ENCODE assay signal across 8 cellular contexts in the genomic region with DNA sequence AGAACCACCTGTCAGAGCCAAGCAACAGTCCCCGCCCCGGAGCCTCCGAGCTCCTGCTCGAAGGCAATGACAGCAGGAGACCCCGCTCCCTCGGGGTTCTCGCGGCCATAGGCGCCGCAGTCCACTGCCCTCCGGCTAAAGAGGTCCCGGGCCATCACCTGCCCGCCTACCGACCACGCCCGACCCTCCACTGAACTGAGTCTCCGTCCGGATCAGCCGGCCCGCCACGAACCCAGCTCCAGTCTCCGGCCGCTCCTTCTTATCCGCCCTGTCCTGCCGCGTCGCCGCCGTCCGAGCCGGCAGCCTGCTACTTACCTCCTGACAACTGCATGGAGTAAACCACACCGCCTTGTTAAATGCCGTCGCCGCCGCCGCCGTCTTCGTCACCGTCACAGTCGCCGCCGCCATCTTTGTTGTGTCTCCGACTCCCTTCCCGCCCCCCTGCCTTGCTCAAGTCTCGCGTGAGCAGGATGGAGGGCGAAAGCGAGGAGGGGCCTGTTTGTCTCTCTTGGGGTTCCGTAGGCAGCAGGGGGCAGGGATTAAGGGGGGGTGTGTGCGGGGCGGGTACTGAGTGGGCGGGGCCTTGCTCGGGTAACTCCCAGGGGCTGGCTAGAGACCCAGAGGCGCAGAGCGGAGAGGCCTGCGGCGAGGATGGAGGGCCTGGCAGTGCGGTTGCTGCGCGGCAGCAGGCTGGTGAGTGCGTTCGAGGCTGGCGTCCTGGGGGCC. TPM values are rescaled to one million over a fixed set of nuclear protein-coding genes. Genes with fewer than 3 reads are reported as not detected.
A peak's percentile ranks its signal among the peaks of the same experiment; 100 is the strongest.
DNase-seq lines count a peak whose midpoint lies in the region; ATAC-seq, FAIRE-seq and TF ChIP-seq lines count a peak whose summit lies in the region.

A gene (plus strand): TSS at position 628 of the 726 bp plus-strand sequence. CDS start 24 bp downstream, at position 652.
A gene with protein sequence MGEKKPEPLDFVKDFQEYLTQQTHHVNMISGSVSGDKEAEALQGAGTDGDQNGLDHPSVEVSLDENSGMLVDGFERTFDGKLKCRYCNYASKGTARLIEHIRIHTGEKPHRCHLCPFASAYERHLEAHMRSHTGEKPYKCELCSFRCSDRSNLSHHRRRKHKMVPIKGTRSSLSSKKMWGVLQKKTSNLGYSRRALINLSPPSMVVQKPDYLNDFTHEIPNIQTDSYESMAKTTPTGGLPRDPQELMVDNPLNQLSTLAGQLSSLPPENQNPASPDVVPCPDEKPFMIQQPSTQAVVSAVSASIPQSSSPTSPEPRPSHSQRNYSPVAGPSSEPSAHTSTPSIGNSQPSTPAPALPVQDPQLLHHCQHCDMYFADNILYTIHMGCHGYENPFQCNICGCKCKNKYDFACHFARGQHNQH (minus strand): TSS at position 417 of the 726 bp plus-strand sequence. CDS start 10,170 bp downstream, outside the sequence.

- H3K36me3 Mint-ChIP-seq in chondrocyte (ENCODE audit: low read depth): peaks cover 2% of the 10 kb centered on the region

- DNase-seq in BE2C: peak; percentile 94
- DNase-seq in GM19239 (ENCODE audit: insufficient read length, low spot score): peak; percentile 98
- DNase-seq in NCI-H510A treated with DMSO at 0.1 percent for 48 hours (lab: John Stamatoyannopoulos, UW): peak; percentile 91
- peak; percentile 88 to 93 for DNase-seq in activated CD4-positive, alpha-beta T cell treated with anti-CD3 and anti-CD28 coated beads for 24 hours (ENCODE audit: low read depth in 2 of 2)
- peak; percentile 96 for DNase-seq in chondrocyte (ENCODE audit: low spot score)
- DNase-seq in kidney tubule cell (ENCODE audit: low spot score): peak; percentile 97
- DNase-seq in stimulated activated CD4-positive, alpha-beta T cell treated with anti-CD3 and anti-CD28 coated beads, Interleukin-1b, Interleukin-23, amount 100 ng/mL, for 1 hour (ENCODE audit: low read depth in 2 of 2): peak; percentile 86 to 94

- H3K36me3 ChIP-seq in BE2C: no peaks in the 10 kb centered on the region

- peak; percentile 96 for FAIRE-seq in GM19239 (lab: Jason Lieb, UNC)

- H3K27me3 Mint-ChIP-seq in chondrocyte (ENCODE audit: low read depth): no peaks in the 10 kb centered on the region

- H3K4me1 ChIP-seq in BE2C: no peaks in the 10 kb centered on the region

- TF ChIP-seq CTCF in BE2C (IDR thresholded peaks at IDR 0.05; ENCODE audit: low read depth, low read length): no peak
- TF ChIP-seq CTCF in chondrocyte (IDR thresholded peaks at IDR 0.05): no peak

- peak within 1 kb of the TSS; percentile 100 for H3K27ac Mint-ChIP-seq in chondrocyte (ENCODE audit: unreplicated experiment)

- peak within 1 kb of the TSS; percentile 92 for H3K4me3 ChIP-seq in BE2C (ENCODE audit: low read depth, low read length)

- no peaks in the 10 kb centered on the region for H3K27me3 ChIP-seq in BE2C

- H3K9me3 Mint-ChIP-seq in chondrocyte (ENCODE audit: low read depth): no peaks in the 10 kb centered on the region

- peak within 1 kb of the TSS; percentile 96 for H3K4me3 Mint-ChIP-seq in chondrocyte (ENCODE audit: unreplicated experiment)

- peaks cover 24% of the 10 kb centered on the region for H3K4me1 Mint-ChIP-seq in chondrocyte (ENCODE audit: low read depth)

- no peaks in the 10 kb centered on the region for H3K9me3 ChIP-seq in BE2C

- peak; percentile 81 for ATAC-seq in HG03442 (IDR thresholded peaks at IDR 0.05; ENCODE audit: unreplicated experiment)

RNA-seq across cellular contexts. Expression of the first gene that starts in this region (rescaled TPM):
- polyA plus RNA-seq in BE2C (2012; ENCODE audit: insufficient read depth, insufficient read length, low read depth): 3.4 TPM
- total RNA-seq in chondrocyte: 11.8 to 17.6 TPM (median 13.1 TPM) in 3 replicates

RNA-seq across cellular contexts. Expression of the second gene that starts in this region (rescaled TPM):
- polyA plus RNA-seq in BE2C (2012; ENCODE audit: insufficient read depth, insufficient read length, low read depth): 6.9 TPM
- 8.5 to 15.2 TPM (median 9.6 TPM) in 3 replicates for total RNA-seq in chondrocyte

Comparison
In these comparisons a context has a peak if more than half of its experiments do, and no peak if none do; other contexts are left out.
1. Peak in every context shown above with its lines: DNase-seq, ATAC-seq and H3K4me3 ChIP-seq.